Comparison of ENCODE assay signal across 13 cellular contexts in the genomic region with DNA sequence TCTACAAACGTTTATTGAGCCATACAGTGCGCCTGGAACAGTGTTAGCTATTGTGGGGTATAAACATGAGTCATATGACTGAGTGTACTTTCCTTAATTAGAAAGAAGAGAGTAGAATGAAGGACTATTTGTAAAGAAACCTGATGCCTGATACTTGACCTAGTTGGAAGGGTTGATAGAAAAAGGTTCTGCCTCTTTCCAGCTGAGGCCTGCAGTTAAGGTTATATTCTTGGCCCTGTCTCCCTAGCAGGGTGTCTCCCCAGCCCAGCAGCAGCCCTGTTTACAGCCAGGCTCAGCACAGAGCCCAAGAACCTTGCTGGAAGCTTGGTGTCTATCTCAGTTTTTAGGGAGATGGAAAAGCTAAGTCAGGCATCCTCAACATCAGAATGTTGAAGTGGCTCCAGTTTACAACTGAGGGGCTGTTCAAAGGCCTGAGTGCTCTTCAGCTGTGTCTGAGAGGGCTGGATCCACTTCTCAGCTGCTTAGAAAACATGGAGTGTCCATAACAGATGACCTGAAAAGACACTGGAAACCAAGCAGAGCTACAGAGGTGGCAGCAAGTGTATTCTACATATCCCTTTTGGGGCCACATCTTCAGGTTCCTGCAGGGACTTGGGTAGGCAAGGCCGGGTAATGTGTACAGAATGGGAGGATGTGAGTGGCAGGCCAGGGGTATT. TPM values are rescaled to one million over a fixed set of nuclear protein-coding genes. Genes with fewer than 3 reads are reported as not detected.
DNase-seq lines count a peak whose midpoint lies in the region; TF ChIP-seq lines count a peak whose summit lies in the region.
"Had no signal": no experiment of that assay in that cellular context is flagged by ENCODE, and none has a peak within 500 bp of the region (broad histone marks: within the 10 kb centered on the region; RNA-seq: fewer than 3 reads in every experiment).

No MANE protein-coding gene starts in this region.

- H3K9ac ChIP-seq in SK-N-SH, result no peak overlapping the region
- H3K9ac ChIP-seq: KMS-11 had no signal

- DNase-seq in NCI-H1417 (lab: John Stamatoyannopoulos, UW), result peak; percentile 15 to 80 (median 75)
- no peak for DNase-seq in NCI-H1417 treated with DMSO at 0.1 percent for 48 hours (lab: John Stamatoyannopoulos, UW)
- no peak for DNase-seq in SK-N-SH
- no peak for DNase-seq in right atrium auricular region (ENCODE audit: low spot score)
- DNase-seq in thyroid gland, result peak; percentile 62 to 65
- DNase-seq in hepatic stellate cell (ENCODE audit: low spot score), result no peak
- no peak for DNase-seq in activated CD4-positive, alpha-beta memory T cell treated with anti-CD3 and anti-CD28 coated beads, Interleukin-2, amount 10 ng/mL, durations not matched to agents 7 days and 5 days
- no peak for DNase-seq in tibial artery
- DNase-seq: foreskin melanocyte; stimulated activated CD4-positive, alpha-beta T cell treated with anti-CD3 and anti-CD28 coated beads, Interleukin-1b, Interleukin-23, amount 100 ng/mL, for 48 hours had no signal

- TF ChIP-seq CTCF in SK-N-SH (IDR thresholded peaks at IDR 0.05) (no peak), right atrium auricular region (IDR thresholded peaks at IDR 0.05) (no peak), thyroid gland (IDR thresholded peaks at IDR 0.05) (no peak), tibial artery (IDR thresholded peaks at IDR 0.05) (no peak)

- no peak for TF ChIP-seq EP300 in SK-N-SH (IDR thresholded peaks at IDR 0.05; ENCODE audit: borderline replicate concordance in 1 of 2, low read depth in 1 of 2, low read length in 1 of 2)

- 0 out of 2 replicates have a peak overlapping the region, but pooled peaks have one; percentile 29 for H2AFZ ChIP-seq in SK-N-SH (ENCODE audit: low read depth)

- no peak overlapping the region for H3K27ac Mint-ChIP-seq in activated CD4-positive, alpha-beta memory T cell treated with anti-CD3 and anti-CD28 coated beads, Interleukin-2, amount 10 ng/mL, durations not matched to agents 7 days and 5 days
- H3K27ac Mint-ChIP-seq: activated CD4-positive, alpha-beta memory T cell treated with anti-CD3 and anti-CD28 coated beads for 36 hours had no signal

- no peak for TF ChIP-seq RAD21 in SK-N-SH (IDR thresholded peaks at IDR 0.05; ENCODE audit: low read length)

- H3K27me3 ChIP-seq in SK-N-SH (ENCODE audit: insufficient read depth) (no peaks in the 10 kb centered on the region), right atrium auricular region (no peaks in the 10 kb centered on the region), thyroid gland (no peaks in the 10 kb centered on the region), tibial artery (no peaks in the 10 kb centered on the region)

- H3K4me2 ChIP-seq in SK-N-SH, result no peak overlapping the region
- H3K4me2 ChIP-seq: KMS-11 had no signal

- intact Hi-C loops in thyroid gland (cut with DNase I) (no loop called here), tibial artery (cut with DNase I; ENCODE audit: low total_unique reads) (no loop called here)

- no peaks in the 10 kb centered on the region for H3K27me3 Mint-ChIP-seq in activated CD4-positive, alpha-beta memory T cell treated with anti-CD3 and anti-CD28 coated beads, Interleukin-2, amount 10 ng/mL, durations not matched to agents 7 days and 5 days
- H3K27me3 Mint-ChIP-seq: activated CD4-positive, alpha-beta memory T cell treated with anti-CD3 and anti-CD28 coated beads for 36 hours had no signal

- no peak overlapping the region for H3K4me3 ChIP-seq in SK-N-SH (ENCODE audit: low read depth in 2 of 2, low read length in 1 of 2)
- no peak overlapping the region for H3K4me3 ChIP-seq in right atrium auricular region
- H3K4me3 ChIP-seq in thyroid gland (replicated peaks in 1 of 3), result no peak overlapping the region
- no peak overlapping the region for H3K4me3 ChIP-seq in tibial artery
- H3K4me3 ChIP-seq: thoracic aorta had no signal

- CTCF ChIA-PET in SK-N-SH (lab: Yijun Ruan, JAX), result no interaction called here
- CTCF ChIA-PET in activated CD4-positive, alpha-beta memory T cell treated with anti-CD3 and anti-CD28 coated beads, Interleukin-2, amount 10 ng/mL, durations not matched to agents 7 days and 5 days (lab: Charles Lee), result interaction anchor here (0.6 kb wide), 1 partner anchor 156 kb away, joined by 3 read pairs; no protein-coding TSS in a partner anchor

- H3K79me2 ChIP-seq in SK-N-SH (ENCODE audit: insufficient read depth), result no peaks in the 10 kb centered on the region

- TF ChIP-seq POLR2A in thyroid gland (IDR thresholded peaks at IDR 0.05), result no peak

- H3K27ac ChIP-seq in SK-N-SH (ENCODE audit: low read depth in 2 of 2, low read length in 1 of 2) (no peak overlapping the region), right atrium auricular region (peak overlapping the region; percentile 33 to 56), thyroid gland (peak overlapping the region; percentile 68 to 73 (median 70)), tibial artery (no peak overlapping the region)
- H3K27ac ChIP-seq: KMS-11 had no signal

- H3K9me3 ChIP-seq in SK-N-SH (no peaks in the 10 kb centered on the region), right atrium auricular region (no peaks in the 10 kb centered on the region), thyroid gland (no peaks in the 10 kb centered on the region), tibial artery (no peaks in the 10 kb centered on the region)
- H3K9me3 ChIP-seq: thoracic aorta had no signal

- H3K36me3 Mint-ChIP-seq in activated CD4-positive, alpha-beta memory T cell treated with anti-CD3 and anti-CD28 coated beads, Interleukin-2, amount 10 ng/mL, durations not matched to agents 7 days and 5 days (ENCODE audit: low read depth), result no peaks in the 10 kb centered on the region
- H3K36me3 Mint-ChIP-seq: activated CD4-positive, alpha-beta memory T cell treated with anti-CD3 and anti-CD28 coated beads for 36 hours had no signal

- H3K4me1 ChIP-seq in SK-N-SH (ENCODE audit: control insufficient read depth in 1 of 2, insufficient read depth in 2 of 2, low read depth in 1 of 2, low read length in 1 of 2), result no peaks in the 10 kb centered on the region
- no peaks in the 10 kb centered on the region for H3K4me1 ChIP-seq in right atrium auricular region
- peaks cover 0 to 11% of the 10 kb centered on the region in 2 donors for H3K4me1 ChIP-seq in thyroid gland
- H3K4me1 ChIP-seq in tibial artery, result peaks cover 0 to 3% (median 0%) of the 10 kb centered on the region in 4 donors

- no peaks in the 10 kb centered on the region for H3K9me3 Mint-ChIP-seq in activated CD4-positive, alpha-beta memory T cell treated with anti-CD3 and anti-CD28 coated beads, Interleukin-2, amount 10 ng/mL, durations not matched to agents 7 days and 5 days
- H3K9me3 Mint-ChIP-seq: activated CD4-positive, alpha-beta memory T cell treated with anti-CD3 and anti-CD28 coated beads for 36 hours had no signal

- H3K36me3 ChIP-seq in SK-N-SH (replicated peaks in 1 of 2; ENCODE audit: control insufficient read depth in 1 of 2, insufficient read depth in 2 of 2, low read length in 1 of 2), result no peaks in the 10 kb centered on the region
- no peaks in the 10 kb centered on the region for H3K36me3 ChIP-seq in right atrium auricular region
- no peaks in the 10 kb centered on the region for H3K36me3 ChIP-seq in thyroid gland
- H3K36me3 ChIP-seq in tibial artery, result no peaks in the 10 kb centered on the region
- H3K36me3 ChIP-seq: thoracic aorta had no signal

- 42% methylated on average over 3 of the region's 3 CpGs for WGBS in SK-N-SH (ENCODE audit: low lambda C conversion rate)
- 37 to 38% methylated on average over 3 of the region's 3 CpGs for WGBS in thyroid gland, 2 donors

- H4K20me1 ChIP-seq in SK-N-SH (ENCODE audit: insufficient read depth), result no peaks in the 10 kb centered on the region

- no peaks in the 10 kb centered on the region for H3K9me2 ChIP-seq in SK-N-SH

- no peak overlapping the region for H3K4me3 Mint-ChIP-seq in activated CD4-positive, alpha-beta memory T cell treated with anti-CD3 and anti-CD28 coated beads, Interleukin-2, amount 10 ng/mL, durations not matched to agents 7 days and 5 days
- H3K4me3 Mint-ChIP-seq: activated CD4-positive, alpha-beta memory T cell treated with anti-CD3 and anti-CD28 coated beads for 36 hours had no signal

- POLR2A ChIA-PET in SK-N-SH (lab: Yijun Ruan, JAX), result no interaction called here
- POLR2A ChIA-PET in activated CD4-positive, alpha-beta memory T cell treated with anti-CD3 and anti-CD28 coated beads, Interleukin-2, amount 10 ng/mL, durations not matched to agents 7 days and 5 days (lab: Charles Lee), result interaction anchor here (0.9 kb wide), 1 partner anchor 131 kb away, joined by 3 read pairs; no protein-coding TSS in a partner anchor

- peaks cover 4% of the 10 kb centered on the region for H3K4me1 Mint-ChIP-seq in activated CD4-positive, alpha-beta memory T cell treated with anti-CD3 and anti-CD28 coated beads, Interleukin-2, amount 10 ng/mL, durations not matched to agents 7 days and 5 days

- no peaks in the 10 kb centered on the region for H3F3A ChIP-seq in SK-N-SH (replicated peaks; ENCODE audit: insufficient read depth)

TF ChIP-seq in SK-N-SH, 30 proteins besides CTCF, POLR2A, EP300 and RAD21:
- TF ChIP-seq FOSL2 (IDR thresholded peaks at IDR 0.05; ENCODE audit: borderline replicate concordance, low read depth) (peak; percentile 15; the same call in 1 of the 2 replicates), RFX5 (IDR thresholded peaks at IDR 0.05; ENCODE audit: low read length) (no peak), MEF2A (IDR thresholded peaks at IDR 0.05; ENCODE audit: borderline replicate concordance, low read depth) (peak; percentile 29; the same call in 1 of the 2 replicates)

RNA-seq across cellular contexts. Expression of gene NYX, which starts 21.6 kb away (rescaled TPM):
- polyA plus RNA-seq in SK-N-SH (2012; rRNA removed), result not detected in 2 replicates
- polyA plus RNA-seq in SK-N-SH (2012; cell fraction: cytosol; rRNA removed), result not detected in 2 replicates
- polyA plus RNA-seq in SK-N-SH (2012; cell fraction: nucleus; rRNA removed), result not detected in 2 replicates
- not detected for total RNA-seq in right atrium auricular region
- not detected for total RNA-seq in thyroid gland
- not detected for total RNA-seq in activated CD4-positive, alpha-beta memory T cell treated with anti-CD3 and anti-CD28 coated beads, Interleukin-2, amount 10 ng/mL, durations not matched to agents 7 days and 5 days
- total RNA-seq: activated CD4-positive, alpha-beta memory T cell treated with anti-CD3 and anti-CD28 coated beads for 36 hours; thoracic aorta had no signal

Comparison
In these comparisons a context has a peak if more than half of its experiments do, and no peak if none do; other contexts are left out.
1. DNase-seq: peak in NCI-H1417 (3 of 3) and thyroid gland (2 of 2); none in NCI-H1417 treated with DMSO at 0.1 percent for 48 hours (single experiment), SK-N-SH (single experiment), right atrium auricular region (single experiment), hepatic stellate cell (single experiment), activated CD4-positive, alpha-beta memory T cell treated with anti-CD3 and anti-CD28 coated beads, Interleukin-2, amount 10 ng/mL, durations not matched to agents 7 days and 5 days (single experiment) and tibial artery (0 of 2).
2. H3K27ac ChIP-seq: peak in right atrium auricular region (2 of 2) and thyroid gland (3 of 3); none in SK-N-SH (0 of 2) and tibial artery (0 of 2).